In the genomic region with DNA sequence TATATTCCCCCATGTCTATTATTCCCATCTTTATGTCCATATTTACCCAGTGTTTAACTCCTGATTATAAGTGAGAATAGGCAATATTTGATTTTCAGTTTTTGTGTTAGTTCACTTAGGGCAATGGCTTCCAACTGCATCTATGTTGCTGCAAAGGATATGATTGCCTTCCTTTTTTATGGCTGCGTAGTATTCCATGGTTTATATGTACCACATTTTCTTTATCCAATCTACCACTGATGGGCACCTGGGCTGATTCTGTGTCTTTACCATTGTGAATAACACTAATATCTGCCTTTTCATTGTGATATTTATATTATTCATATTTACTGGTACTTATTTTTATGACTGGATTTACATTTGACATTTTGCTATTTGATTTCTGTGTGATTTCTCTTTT, we compare ENCODE assay signal across 25 cellular contexts.
DNase-seq lines count a peak whose midpoint lies in the region; ATAC-seq, FAIRE-seq and TF ChIP-seq lines count a peak whose summit lies in the region.
"Had no signal": no experiment of that assay in that cellular context is flagged by ENCODE, and none has a peak within 500 bp of the region (broad histone marks: within the 10 kb centered on the region; RNA-seq: fewer than 3 reads in every experiment).

No MANE protein-coding gene starts in this region.

- H3K27me3 ChIP-seq in SK-N-SH (ENCODE audit: insufficient read depth) (no peaks in the 10 kb centered on the region), K562 (ENCODE audit: control insufficient read depth in 2 of 2, insufficient read depth in 2 of 2, low read length in 2 of 2) (no peaks in the 10 kb centered on the region), suprapubic skin (no peaks in the 10 kb centered on the region)
- H3K27me3 ChIP-seq: BLaER1 had no signal

- H3K9me2 ChIP-seq in SK-N-SH, result no peaks in the 10 kb centered on the region

- H3K4me3 ChIP-seq in SK-N-SH (ENCODE audit: low read depth in 2 of 2, low read length in 1 of 2), result no peak overlapping the region
- H3K4me3 ChIP-seq in K562, result no peak overlapping the region
- H3K4me3 ChIP-seq in suprapubic skin, result no peak overlapping the region
- H3K4me3 ChIP-seq: A549, BLaER1, GM12878 had no signal

- H3K9me3 ChIP-seq in SK-N-SH, result no peaks in the 10 kb centered on the region; the same call in 1 of the 2 replicates
- H3K9me3 ChIP-seq in K562 (replicated peaks; ENCODE audit: control insufficient read depth, insufficient read depth, low read depth, low read length), result no peaks in the 10 kb centered on the region; the same call in 1 of the 2 replicates
- no peaks in the 10 kb centered on the region for H3K9me3 ChIP-seq in suprapubic skin
- H3K9me3 ChIP-seq: A549 had no signal

- peaks cover 9% of the 10 kb centered on the region for H3F3A ChIP-seq in SK-N-SH (replicated peaks; ENCODE audit: insufficient read depth)

- H3K9ac ChIP-seq in SK-N-SH, result no peak overlapping the region
- no peak overlapping the region for H3K9ac ChIP-seq in K562 (ENCODE audit: insufficient read depth in 1 of 2, low read depth in 2 of 2, low read length in 2 of 2)
- H3K9ac ChIP-seq: BLaER1 had no signal

- in situ Hi-C loops in K562 (cut with MboI), result no loop called here

- H4K20me1 ChIP-seq in SK-N-SH (ENCODE audit: insufficient read depth) (no peaks in the 10 kb centered on the region), K562 (replicated peaks; ENCODE audit: control insufficient read depth, insufficient read depth, low read length) (no peaks in the 10 kb centered on the region)
- H4K20me1 ChIP-seq: BLaER1 had no signal

- FAIRE-seq in K562 (lab: Jason Lieb, UNC), result no peak
- peak; percentile 86 for FAIRE-seq in frontal cortex (lab: Jason Lieb, UNC)
- FAIRE-seq: A549, GM12878, GM12892, GM18507 had no signal

- DNase-seq in SK-N-SH (no peak), K562 (ENCODE audit: extremely low read depth in 1 of 4, low spot score in 3 of 4) (no peak), frontal cortex (ENCODE audit: low spot score in 2 of 2) (no peak), suprapubic skin (ENCODE audit: low spot score in 2 of 2) (no peak)
- DNase-seq in activated CD8-positive, alpha-beta memory T cell treated with anti-CD3 and anti-CD28 coated beads for 24 hours, result no peak
- DNase-seq: AML-193; C1 segment of cervical spinal cord; CD4-positive, alpha-beta memory T cell; CD4-positive, CD25-positive, alpha-beta regulatory T cell; CD8-positive, alpha-beta memory T cell; COR-L47; DMS 273 treated with DMSO at 0.1 percent for 48 hours; DMS153; DMS53; DMS79; DND-41; EL; GDM1 had no signal

- H3K79me2 ChIP-seq in SK-N-SH (ENCODE audit: insufficient read depth) (0 out of 2 replicates have a peak, but pooled peaks cover 6% of the 10 kb centered on the region), K562 (ENCODE audit: control insufficient read depth, insufficient read depth, low read length) (no peaks in the 10 kb centered on the region)

- H3K4me2 ChIP-seq in SK-N-SH (no peak overlapping the region), K562 (ENCODE audit: insufficient read depth, low read length) (no peak overlapping the region)
- H3K4me2 ChIP-seq: A549, BLaER1 had no signal

- no peak for TF ChIP-seq RAD21 in SK-N-SH (IDR thresholded peaks at IDR 0.05; ENCODE audit: low read length)
- TF ChIP-seq RAD21 in K562 (CRISPR knock-in tag; conservative IDR thresholded peaks at IDR 0.05 in 1 of 2, IDR thresholded peaks at IDR 0.05 in 1 of 2), result no peak

- no peak for ATAC-seq in SK-N-SH treated with all-trans-retinoic acid at 6 μM for 48 hours
- ATAC-seq in K562, result no peak
- ATAC-seq: A549, GM12878 had no signal

- H2AFZ ChIP-seq in SK-N-SH (ENCODE audit: low read depth) (no peak overlapping the region), K562 (ENCODE audit: low read depth, low read length) (no peak overlapping the region)

- BruUV-seq in K562 (replicated peaks; lab: Mats Ljungman, UMichigan), result no TSS peak

- intact Hi-C loops in K562 (cut with micrococcal nuclease), result no loop called here

- CTCF ChIA-PET in SK-N-SH (lab: Yijun Ruan, JAX), result interaction anchor here (1.5 kb wide), 1 partner anchor 8 kb away, joined by 8 read pairs; no protein-coding TSS in a partner anchor
- CTCF ChIA-PET in K562 (lab: Yijun Ruan, JAX; ENCODE audit: low intra/inter-chr PET ratio), result no interaction called here

- 93% methylated on average over 1 of the region's 1 CpG for WGBS in SK-N-SH (ENCODE audit: low lambda C conversion rate)
- WGBS in K562 (ENCODE audit: insufficient coverage, low coverage, missing lambda C conversion rate), result 0% methylated on average over 1 of the region's 1 CpG
- WGBS in suprapubic skin, result 90% methylated on average over 1 of the region's 1 CpG

- H3K27ac ChIP-seq in SK-N-SH (ENCODE audit: low read depth in 2 of 2, low read length in 1 of 2), result no peak overlapping the region
- no peak overlapping the region for H3K27ac ChIP-seq in K562 (ENCODE audit: extremely low read depth, low read depth, low read length)
- no peak overlapping the region for H3K27ac ChIP-seq in suprapubic skin
- H3K27ac ChIP-seq: 22Rv1, A549, BLaER1 had no signal

- TF ChIP-seq CTCF in SK-N-SH (IDR thresholded peaks at IDR 0.05) (no peak), K562 (IDR thresholded peaks at IDR 0.05 in 2 of 3, conservative IDR thresholded peaks at IDR 0.05 in 1 of 3; ENCODE audit: insufficient read depth in 2 of 3, low read depth in 1 of 3, low read length in 3 of 3) (no peak), suprapubic skin (IDR thresholded peaks at IDR 0.05) (no peak)

- H3K36me3 ChIP-seq in SK-N-SH (replicated peaks in 1 of 2; ENCODE audit: control insufficient read depth in 1 of 2, insufficient read depth in 2 of 2, low read length in 1 of 2) (no peaks in the 10 kb centered on the region), K562 (ENCODE audit: control insufficient read depth, insufficient read depth, low read length) (no peaks in the 10 kb centered on the region), suprapubic skin (no peaks in the 10 kb centered on the region)
- H3K36me3 ChIP-seq: BLaER1 had no signal

- H3K4me1 ChIP-seq in SK-N-SH (ENCODE audit: control insufficient read depth in 1 of 2, insufficient read depth in 2 of 2, low read depth in 1 of 2, low read length in 1 of 2) (peaks cover 6 to 17% of the 10 kb centered on the region in 2 experiments), K562 (replicated peaks in 1 of 2; ENCODE audit: control insufficient read depth in 2 of 2, insufficient read depth in 2 of 2, low read length in 2 of 2) (no peaks in the 10 kb centered on the region), suprapubic skin (no peaks in the 10 kb centered on the region)
- H3K4me1 ChIP-seq: A549, BLaER1 had no signal

- TF ChIP-seq POLR2A in K562 (conservative IDR thresholded peaks at IDR 0.05) (no peak), suprapubic skin (IDR thresholded peaks at IDR 0.05) (no peak)

- POLR2A ChIA-PET in SK-N-SH (lab: Yijun Ruan, JAX), result no interaction called here
- POLR2A ChIA-PET in K562 (lab: Yijun Ruan, JAX), result no interaction called here

- TF ChIP-seq EP300 in SK-N-SH (IDR thresholded peaks at IDR 0.05; ENCODE audit: borderline replicate concordance in 1 of 2, low read depth in 1 of 2, low read length in 1 of 2), result no peak
- no peak for TF ChIP-seq EP300 in K562 (IDR thresholded peaks at IDR 0.05; ENCODE audit: low read length)
- TF ChIP-seq EP300 in suprapubic skin (IDR thresholded peaks at IDR 0.05), result no peak

- H3K9me1 ChIP-seq in K562 (ENCODE audit: control insufficient read depth, insufficient read depth, low read length), result no peaks in the 10 kb centered on the region

TF ChIP-seq in SK-N-SH treated with all-trans-retinoic acid at 6 μM for 48 hours, 23 proteins besides CTCF, POLR2A, EP300 and RAD21:
- TF ChIP-seq, protein P1, sequence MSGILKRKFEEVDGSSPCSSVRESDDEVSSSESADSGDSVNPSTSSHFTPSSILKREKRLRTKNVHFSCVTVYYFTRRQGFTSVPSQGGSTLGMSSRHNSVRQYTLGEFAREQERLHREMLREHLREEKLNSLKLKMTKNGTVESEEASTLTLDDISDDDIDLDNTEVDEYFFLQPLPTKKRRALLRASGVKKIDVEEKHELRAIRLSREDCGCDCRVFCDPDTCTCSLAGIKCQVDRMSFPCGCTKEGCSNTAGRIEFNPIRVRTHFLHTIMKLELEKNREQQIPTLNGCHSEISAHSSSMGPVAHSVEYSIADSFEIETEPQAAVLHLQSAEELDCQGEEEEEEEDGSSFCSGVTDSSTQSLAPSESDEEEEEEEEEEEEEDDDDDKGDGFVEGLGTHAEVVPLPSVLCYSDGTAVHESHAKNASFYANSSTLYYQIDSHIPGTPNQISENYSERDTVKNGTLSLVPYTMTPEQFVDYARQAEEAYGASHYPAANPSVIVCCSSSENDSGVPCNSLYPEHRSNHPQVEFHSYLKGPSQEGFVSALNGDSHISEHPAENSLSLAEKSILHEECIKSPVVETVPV (CRISPR knock-in tag; IDR thresholded peaks at IDR 0.05), result no peak
- peak; percentile 78 for TF ChIP-seq ZNF8 (CRISPR knock-in tag; IDR thresholded peaks at IDR 0.05)
TF ChIP-seq in SK-N-SH treated with all-trans-retinoic acid at 6 μM for 48 hours: peak in this region for 1.

TF ChIP-seq in SK-N-SH, 30 proteins besides CTCF, POLR2A, EP300 and RAD21 (continues in another document):
- TF ChIP-seq MEF2A (IDR thresholded peaks at IDR 0.05; ENCODE audit: borderline replicate concordance, low read depth), result no peak

TF ChIP-seq in K562, 482 proteins besides CTCF, POLR2A, EP300 and RAD21 (continues in another document):
- TF ChIP-seq SMARCA4 (IDR thresholded peaks at IDR 0.05) (no peak), FOSL1 (tag; conservative IDR thresholded peaks at IDR 0.05) (no peak), MAZ (CRISPR knock-in tag; conservative IDR thresholded peaks at IDR 0.05 in 1 of 2, IDR thresholded peaks at IDR 0.05 in 1 of 2) (no peak), RBM25 (IDR thresholded peaks at IDR 0.05; ENCODE audit: low read depth, low read length, severe bottlenecking) (peak; percentile 13), ATF4 (CRISPR knock-in tag; IDR thresholded peaks at IDR 0.05) (no peak)
- TF ChIP-seq, protein P2, sequence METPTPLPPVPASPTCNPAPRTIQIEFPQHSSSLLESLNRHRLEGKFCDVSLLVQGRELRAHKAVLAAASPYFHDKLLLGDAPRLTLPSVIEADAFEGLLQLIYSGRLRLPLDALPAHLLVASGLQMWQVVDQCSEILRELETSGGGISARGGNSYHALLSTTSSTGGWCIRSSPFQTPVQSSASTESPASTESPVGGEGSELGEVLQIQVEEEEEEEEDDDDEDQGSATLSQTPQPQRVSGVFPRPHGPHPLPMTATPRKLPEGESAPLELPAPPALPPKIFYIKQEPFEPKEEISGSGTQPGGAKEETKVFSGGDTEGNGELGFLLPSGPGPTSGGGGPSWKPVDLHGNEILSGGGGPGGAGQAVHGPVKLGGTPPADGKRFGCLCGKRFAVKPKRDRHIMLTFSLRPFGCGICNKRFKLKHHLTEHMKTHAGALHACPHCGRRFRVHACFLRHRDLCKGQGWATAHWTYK (CRISPR knock-in tag; IDR thresholded peaks at IDR 0.05), result no peak
